12 cellular contexts compared by ENCODE assay signal in genomic region chr19:2047076-2047448, GRCh38. TPM values are rescaled to one million over a fixed set of nuclear protein-coding genes. Genes with fewer than 3 reads are reported as not detected.
DNase-seq lines count a peak whose midpoint lies in the region; ATAC-seq, FAIRE-seq and TF ChIP-seq lines count a peak whose summit lies in the region.
"Had no signal": no experiment of that assay in that cellular context is flagged by ENCODE, and none has a peak within 500 bp of the region (broad histone marks: within the 10 kb centered on the region; RNA-seq: fewer than 3 reads in every experiment).

No MANE protein-coding gene starts in this region.

- CTCF ChIA-PET in A549 (lab: Yijun Ruan, JAX) = interaction anchor here (1.1 to 3.9 kb wide), 4 partner anchors 9 to 27 kb away, joined by 3 to 19 read pairs (median 5); no protein-coding TSS in a partner anchor

- H3K4me3 ChIP-seq in A549 = 0 out of 3 replicates have a peak overlapping the region, but pooled peaks have one; percentile 5

- H3K4me3 Mint-ChIP-seq in IgD-negative memory B cell (peak overlapping the region in 3 of 4 donors; percentile 33 to 97 (median 92)), chondrocyte (ENCODE audit: unreplicated experiment) (no peak overlapping the region), nephron progenitor cell (no peak overlapping the region)

- TF ChIP-seq CTCF in A549 (IDR thresholded peaks at IDR 0.05) (0 out of 3 replicates have a peak, but pooled peaks have one; percentile 8), chondrocyte (IDR thresholded peaks at IDR 0.05) (no peak), nephron progenitor cell (IDR thresholded peaks at IDR 0.05) (no peak), omental fat pad (IDR thresholded peaks at IDR 0.05) (no peak)

- peaks cover 6% of the 10 kb centered on the region for H3K36me3 Mint-ChIP-seq in IgD-negative memory B cell
- H3K36me3 Mint-ChIP-seq in chondrocyte (ENCODE audit: low read depth) = peaks cover 3% of the 10 kb centered on the region
- H3K36me3 Mint-ChIP-seq in nephron progenitor cell (ENCODE audit: low read depth) = peaks cover 4% of the 10 kb centered on the region

- H3K27me3 Mint-ChIP-seq in IgD-negative memory B cell (no peaks in the 10 kb centered on the region), chondrocyte (ENCODE audit: low read depth) (no peaks in the 10 kb centered on the region), nephron progenitor cell (ENCODE audit: low read depth, poor library complexity) (no peaks in the 10 kb centered on the region)

- H3K27ac ChIP-seq in A549 = peak overlapping the region; percentile 95 to 100

- no peak for TF ChIP-seq EP300 in A549 (IDR thresholded peaks at IDR 0.05)

- H3K9me3 ChIP-seq in A549 = no peaks in the 10 kb centered on the region

- peak overlapping the region; percentile 85 for H3K4me2 ChIP-seq in A549

- no peak for ATAC-seq in A549
- ATAC-seq in omental fat pad (ENCODE audit: low FRiP score) = no peak
- no peak for ATAC-seq in GM18505 (IDR thresholded peaks at IDR 0.05; ENCODE audit: unreplicated experiment)
- ATAC-seq: sciatic nerve had no signal

- no peak for FAIRE-seq in A549 (lab: Jason Lieb, UNC)
- FAIRE-seq: endometrium had no signal

- no peak for TF ChIP-seq RAD21 in A549 (conservative IDR thresholded peaks at IDR 0.05 in 1 of 2, IDR thresholded peaks at IDR 0.05 in 1 of 2)

- H3K4me1 ChIP-seq in A549 = peaks cover 79% of the 10 kb centered on the region

- DNase-seq in A549 (ENCODE audit: low read depth in 1 of 2, low spot score in 1 of 2) (no peak), chondrocyte (ENCODE audit: low spot score) (no peak), nephron progenitor cell (no peak), omental fat pad (ENCODE audit: low spot score) (no peak), NCI-H69 (lab: John Stamatoyannopoulos, UW) (no peak)
- no peak for DNase-seq in activated CD4-positive, alpha-beta T cell treated with anti-CD3 and anti-CD28 coated beads, Interleukin-2, amount 50 U/mL, for 4 hours
- DNase-seq: activated naive CD4-positive, alpha-beta T cell treated with anti-CD3 and anti-CD28 coated beads, Interleukin-2, amount 50 U/mL, for 16 hours; kidney glomerular epithelial cell had no signal

- H3K9me3 Mint-ChIP-seq in IgD-negative memory B cell (no peaks in the 10 kb centered on the region), chondrocyte (ENCODE audit: low read depth) (no peaks in the 10 kb centered on the region), nephron progenitor cell (no peaks in the 10 kb centered on the region)

- 58% methylated on average over 2 of the region's 6 CpGs for whole genome bisulfite sequencing in A549 (ENCODE audit: missing lambda C conversion rate)

- POLR2A ChIA-PET in A549 (lab: Yijun Ruan, JAX) = no interaction called here

- H3K4me1 Mint-ChIP-seq in IgD-negative memory B cell = peaks cover 15 to 25% (median 25%) of the 10 kb centered on the region in 3 donors
- peaks cover 37% of the 10 kb centered on the region for H3K4me1 Mint-ChIP-seq in chondrocyte (ENCODE audit: low read depth)
- peaks cover 26% of the 10 kb centered on the region for H3K4me1 Mint-ChIP-seq in nephron progenitor cell

- H3K27ac Mint-ChIP-seq in IgD-negative memory B cell (peak overlapping the region; percentile 59 to 97 (median 76)), chondrocyte (ENCODE audit: unreplicated experiment) (peak overlapping the region; percentile 17), nephron progenitor cell (peak overlapping the region; percentile 75)

- no peak for TF ChIP-seq POLR2A in A549 (IDR thresholded peaks at IDR 0.05; ENCODE audit: low read length)
- no peak for TF ChIP-seq POLR2A in GM18505 (IDR thresholded peaks at IDR 0.05; ENCODE audit: borderline replicate concordance, extremely low read depth, insufficient read depth, insufficient read length)

TF ChIP-seq in A549, 52 proteins besides CTCF, POLR2A, EP300 and RAD21:
- TF ChIP-seq USF2 (IDR thresholded peaks at IDR 0.05) = no peak
- no peak for TF ChIP-seq PBX3 (IDR thresholded peaks at IDR 0.05)
- TF ChIP-seq JUNB (IDR thresholded peaks at IDR 0.05) = no peak
- TF ChIP-seq BHLHE40 (IDR thresholded peaks at IDR 0.05; ENCODE audit: low read depth, low read length) = no peak
- TF ChIP-seq RCOR1 (IDR thresholded peaks at IDR 0.05; ENCODE audit: low read depth, low read length) = no peak
- no peak for TF ChIP-seq MAZ (IDR thresholded peaks at IDR 0.05; ENCODE audit: borderline replicate concordance, low read depth, low read length)
- TF ChIP-seq NFE2L2 (conservative IDR thresholded peaks at IDR 0.05; ENCODE audit: low read length) = no peak
- no peak for TF ChIP-seq FOXS1 (CRISPR knock-in tag; IDR thresholded peaks at IDR 0.05)
- TF ChIP-seq KDM1A (IDR thresholded peaks at IDR 0.05; ENCODE audit: low read depth) = no peak
- no peak for TF ChIP-seq CEBPB (IDR thresholded peaks at IDR 0.05)
- no peak for TF ChIP-seq CBX2 (IDR thresholded peaks at IDR 0.05; ENCODE audit: borderline replicate concordance, low read depth)
- no peak for TF ChIP-seq SREBF2 (IDR thresholded peaks at IDR 0.05)
- TF ChIP-seq JUN (IDR thresholded peaks at IDR 0.05) = no peak
- no peak for TF ChIP-seq BCL3 (IDR thresholded peaks at IDR 0.05)
TF ChIP-seq in A549: peak in this region for 0.

RNA-seq across cellular contexts. Expression of gene MKNK2, which starts 4.0 kb away (rescaled TPM):
- 56.7 and 58.4 TPM in 2 replicates for polyA plus RNA-seq in A549 (2011; rRNA removed)
- 63.4 and 81.9 TPM in 2 replicates for polyA plus RNA-seq in A549 (2012; cell fraction: cytosol; rRNA removed)
- 83.4 and 134 TPM in 2 replicates for polyA plus RNA-seq in A549 (2012; cell fraction: nucleus; rRNA removed)
- polyA plus RNA-seq in A549 (2017; fragmentation: RNase III; extraction: RNeasy Plus Mini Kit Qiagen cat#74134 plus additional on column Dnase treatment) = 38.8 to 55.4 TPM (median 48.3 TPM) in 3 replicates
- 63.9 and 84.8 TPM in 2 replicates for polyA minus RNA-seq in A549 (2011; rRNA and poly(A)+ RNA removed)
- 83.9 TPM for polyA plus RNA-seq in IgD-negative memory B cell
- 32.8 to 127 TPM (median 125 TPM) in 3 replicates for total RNA-seq in chondrocyte
- total RNA-seq in omental fat pad = 100 to 1,000 TPM; 133 to 232 (median 178) TPM

RNA-seq across cellular contexts. Expression of gene BTBD2, which starts 31.5 kb away (rescaled TPM):
- polyA plus RNA-seq in A549 (2011; rRNA removed) = 16.3 and 19.0 TPM in 2 replicates
- 39.6 and 61.5 TPM in 2 replicates for polyA plus RNA-seq in A549 (2012; cell fraction: cytosol; rRNA removed)
- 66.3 and 81.5 TPM in 2 replicates for polyA plus RNA-seq in A549 (2012; cell fraction: nucleus; rRNA removed)
- polyA plus RNA-seq in A549 (2017; fragmentation: RNase III; extraction: RNeasy Plus Mini Kit Qiagen cat#74134 plus additional on column Dnase treatment) = 26.7 to 32.7 TPM (median 29.6 TPM) in 3 replicates
- polyA minus RNA-seq in A549 (2011; rRNA and poly(A)+ RNA removed) = 15.0 and 36.0 TPM in 2 replicates
- polyA plus RNA-seq in IgD-negative memory B cell = 8.2 TPM
- 61.0 to 66.2 TPM (median 65.9 TPM) in 3 replicates for total RNA-seq in chondrocyte
- total RNA-seq in omental fat pad = 10 to 100 TPM; 37.1 to 58.3 (median 52.8) TPM

RNA-seq across cellular contexts. Expression of gene MOB3A, which starts 49.1 kb away (rescaled TPM):
- polyA plus RNA-seq in A549 (2011; rRNA removed) = 10.9 and 12.9 TPM in 2 replicates
- 10.9 and 17.2 TPM in 2 replicates for polyA plus RNA-seq in A549 (2012; cell fraction: cytosol; rRNA removed)
- 13.7 and 18.2 TPM in 2 replicates for polyA plus RNA-seq in A549 (2012; cell fraction: nucleus; rRNA removed)
- 8.4 to 9.1 TPM (median 8.7 TPM) in 3 replicates for polyA plus RNA-seq in A549 (2017; fragmentation: RNase III; extraction: RNeasy Plus Mini Kit Qiagen cat#74134 plus additional on column Dnase treatment)
- polyA minus RNA-seq in A549 (2011; rRNA and poly(A)+ RNA removed) = 19.7 and 26.2 TPM in 2 replicates
- polyA plus RNA-seq in IgD-negative memory B cell = 136 TPM
- 34.6 to 48.0 TPM (median 45.5 TPM) in 3 replicates for total RNA-seq in chondrocyte
- total RNA-seq in omental fat pad = 10 to 100 TPM; 29.7 to 51.7 (median 44.8) TPM

RNA-seq across cellular contexts. Expression of gene IZUMO4, which starts 49.7 kb away (rescaled TPM):
- polyA plus RNA-seq in A549 (2011; rRNA removed) (0.36 and 0.70 TPM in 2 replicates), A549 (2017; fragmentation: RNase III; extraction: RNeasy Plus Mini Kit Qiagen cat#74134 plus additional on column Dnase treatment) (1.0 to 1.8 TPM (median 1.0 TPM) in 3 replicates), IgD-negative memory B cell (0.83 TPM)
- polyA plus RNA-seq in A549 (2012; cell fraction: cytosol; rRNA removed) = 0.29 and 0.32 TPM in 2 replicates
- polyA plus RNA-seq in A549 (2012; cell fraction: nucleus; rRNA removed) = 7.6 and 8.6 TPM in 2 replicates
- 0.33 and 0.44 TPM in 2 replicates for polyA minus RNA-seq in A549 (2011; rRNA and poly(A)+ RNA removed)
- total RNA-seq in chondrocyte (2.4 to 3.9 TPM (median 3.2 TPM) in 3 replicates), omental fat pad (1 to 10 TPM; 3.7 to 5.5 (median 4.6) TPM)

Comparison
In these comparisons a context has a peak if more than half of its experiments do, and no peak if none do; other contexts are left out.
1. H3K27ac Mint-ChIP-seq: peak in every context shown above with its lines; median percentile 76 in IgD-negative memory B cell; 75 in nephron progenitor cell; 17 in chondrocyte.
2. H3K4me3 Mint-ChIP-seq: peak in IgD-negative memory B cell (3 of 4); none in chondrocyte (single experiment) and nephron progenitor cell (single experiment).